ENCODE assay signal across 20 cellular contexts in genomic region chr17:63191610-63192009, GRCh38.
DNase-seq lines count a peak whose midpoint lies in the region; ATAC-seq and TF ChIP-seq lines count a peak whose summit lies in the region.
"Had no signal": no experiment of that assay in that cellular context is flagged by ENCODE, and none has a peak within 500 bp of the region (broad histone marks: within the 10 kb centered on the region; RNA-seq: fewer than 3 reads in every experiment).

No MANE protein-coding gene starts in this region.

- intact Hi-C loops in Right ventricle myocardium inferior (cut with DNase I), result no loop called here
- intact Hi-C loops in cardiac septum (cut with DNase I), result no loop called here
- intact Hi-C loops in lower lobe of right lung (cut with DNase I), result no loop called here
- intact Hi-C loops in esophagus muscularis mucosa (cut with DNase I), result no loop called here

- TF ChIP-seq CTCF in lower lobe of right lung (IDR thresholded peaks at IDR 0.05), result no peak
- no peak for TF ChIP-seq CTCF in esophagus muscularis mucosa (IDR thresholded peaks at IDR 0.05)

- H3K4me3 ChIP-seq in lower lobe of right lung, result no peak overlapping the region
- no peak overlapping the region for H3K4me3 ChIP-seq in esophagus muscularis mucosa
- H3K4me3 ChIP-seq: cardiac muscle cell had no signal

- H3K27ac ChIP-seq in lower lobe of right lung (no peak overlapping the region), esophagus muscularis mucosa (replicated peaks in 1 of 4) (peak overlapping the region in 1 of 4 donors; percentile 8)
- H3K27ac ChIP-seq: 22Rv1, cardiac muscle cell had no signal

- H3K27me3 ChIP-seq in lower lobe of right lung (ENCODE audit: low read depth), result no peaks in the 10 kb centered on the region
- no peaks in the 10 kb centered on the region for H3K27me3 ChIP-seq in esophagus muscularis mucosa
- H3K27me3 ChIP-seq: cardiac muscle cell had no signal

- TF ChIP-seq EP300 in esophagus muscularis mucosa (IDR thresholded peaks at IDR 0.05), result no peak

- H3K9me3 ChIP-seq in lower lobe of right lung (no peaks in the 10 kb centered on the region), esophagus muscularis mucosa (no peaks in the 10 kb centered on the region)

- TF ChIP-seq POLR2A in GM18505 (IDR thresholded peaks at IDR 0.05; ENCODE audit: borderline replicate concordance, extremely low read depth, insufficient read depth, insufficient read length) (no peak), esophagus muscularis mucosa (IDR thresholded peaks at IDR 0.05; ENCODE audit: low read depth) (no peak)

- ATAC-seq in Right ventricle myocardium inferior (no peak), lower lobe of right lung (peak; percentile 45 to 56), GM18505 (IDR thresholded peaks at IDR 0.05; ENCODE audit: unreplicated experiment) (no peak), GM18511 (IDR thresholded peaks at IDR 0.05; ENCODE audit: unreplicated experiment) (no peak)
- ATAC-seq: PC-3 had no signal

- H3K4me1 ChIP-seq in lower lobe of right lung (no peaks in the 10 kb centered on the region), esophagus muscularis mucosa (peaks cover 0 to 16% (median 2%) of the 10 kb centered on the region in 4 donors)

- peak; percentile 73 for DNase-seq in Right ventricle myocardium inferior (ENCODE audit: missing footprints)
- no peak for DNase-seq in cardiac septum (ENCODE audit: low spot score)
- peak; percentile 48 for DNase-seq in SKM-1 treated with dmso at 0.1 percent for 144 hours (lab: John Stamatoyannopoulos, UW; ENCODE audit: unreplicated experiment)
- peak; percentile 72 for DNase-seq in lower lobe of right lung
- DNase-seq in NCI-H526 treated with DMSO at 0.1 percent for 48 hours (lab: John Stamatoyannopoulos, UW), result no peak
- no peak for DNase-seq in esophagus muscularis mucosa (ENCODE audit: extremely low spot score)
- DNase-seq: activated CD4-positive, alpha-beta T cell treated with anti-CD3 and anti-CD28 coated beads, Interleukin-2, amount 10 ng/mL, durations not matched to agents 7 days and 5 days; activated gamma-delta T cell treated with Interleukin-2 at 50 U/mL for 16 hours; amniotic stem cell; DMS 273 treated with DMSO at 0.1 percent for 48 hours; effector CD8-positive, alpha-beta T cell; GF-D8; NCI-H2081 treated with DMSO at 0.1 percent for 48 hours; NCI-H510A treated with DMSO at 0.1 percent for 48 hours; PC-3; stimulated activated CD4-positive, alpha-beta T cell treated with anti-CD3 and anti-CD28 coated beads, Interleukin-2, amount 100 ng/mL, for 24 hours had no signal

- WGBS in esophagus muscularis mucosa, result 95% methylated on average over 8 of the region's 8 CpGs

- H3K36me3 ChIP-seq in lower lobe of right lung (peaks cover 10% of the 10 kb centered on the region), esophagus muscularis mucosa (peaks cover 0 to 5% (median 0%) of the 10 kb centered on the region in 4 donors)

Comparison
In these comparisons a context has a peak if more than half of its experiments do, and no peak if none do; other contexts are left out.
1. DNase-seq: peak in Right ventricle myocardium inferior (single experiment), SKM-1 treated with dmso at 0.1 percent for 144 hours (single experiment) and lower lobe of right lung (single experiment); none in cardiac septum (single experiment), NCI-H526 treated with DMSO at 0.1 percent for 48 hours (single experiment) and esophagus muscularis mucosa (single experiment).
2. ATAC-seq: peak in lower lobe of right lung (2 of 2); none in Right ventricle myocardium inferior (single experiment), GM18505 (single experiment) and GM18511 (single experiment).